ENCODE assay signal across 8 cellular contexts in the genomic region with DNA sequence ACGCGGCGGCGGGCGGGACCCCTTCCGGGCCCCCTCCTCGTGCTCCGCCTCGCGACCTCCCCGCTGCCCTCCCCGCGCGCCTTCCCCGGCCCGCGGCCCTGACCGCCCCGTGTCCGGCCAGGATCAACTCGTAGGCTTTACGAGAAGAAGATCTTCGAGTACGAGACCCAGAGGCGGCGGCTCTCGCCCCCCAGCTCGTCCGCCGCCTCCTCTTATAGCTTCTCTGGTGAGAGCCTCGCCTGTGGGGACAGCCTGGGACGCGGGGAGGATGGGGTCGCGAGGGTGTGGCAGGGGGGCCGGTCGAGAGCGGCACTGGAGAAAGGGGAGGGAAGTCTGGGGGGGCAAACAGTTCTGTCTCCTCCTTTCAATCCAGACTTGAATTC. TPM values are rescaled to one million over a fixed set of nuclear protein-coding genes. Genes with fewer than 3 reads are reported as not detected.
DNase-seq lines count a peak whose midpoint lies in the region; ATAC-seq and TF ChIP-seq lines count a peak whose summit lies in the region.

No MANE protein-coding gene starts in this region.

- H3K4me3 ChIP-seq in HAP-1 (peak overlapping the region; percentile 90), heart right ventricle (peak overlapping the region; percentile 53 to 93 (median 82)), smooth muscle cell (peak overlapping the region; percentile 80)

- 0% methylated on average over 5 to 37 of the region's 38 CpGs for WGBS in heart right ventricle, 2 donors
- 28% methylated on average over 23 of the region's 38 CpGs for whole genome bisulfite sequencing in smooth muscle cell (ENCODE audit: low lambda C conversion rate)

- no peaks in the 10 kb centered on the region for H3K9me3 ChIP-seq in HAP-1
- peaks cover 0 to 6% (median 0%) of the 10 kb centered on the region in 11 donors for H3K9me3 ChIP-seq in heart right ventricle
- no peaks in the 10 kb centered on the region for H3K9me3 ChIP-seq in smooth muscle cell (replicated peaks; ENCODE audit: low read depth)

- H3F3A ChIP-seq in smooth muscle cell (ENCODE audit: low read depth), result no peaks in the 10 kb centered on the region

- H3K27ac ChIP-seq in VCaP, result peak overlapping the region; percentile 91
- H3K27ac ChIP-seq in heart right ventricle, result peak overlapping the region; percentile 91 to 99 (median 98)
- H3K27ac ChIP-seq in smooth muscle cell (ENCODE audit: low read depth), result peak overlapping the region; percentile 97

- H3K79me2 ChIP-seq in smooth muscle cell (ENCODE audit: low read depth), result peaks cover 16% of the 10 kb centered on the region

- H4K20me1 ChIP-seq in smooth muscle cell (ENCODE audit: low read depth), result peaks cover 5% of the 10 kb centered on the region

- H2AFZ ChIP-seq in smooth muscle cell (ENCODE audit: low read depth), result no peak overlapping the region

- H3K9ac ChIP-seq in smooth muscle cell (ENCODE audit: low read depth), result peak overlapping the region; percentile 99

- peaks cover 26% of the 10 kb centered on the region for H3K4me1 ChIP-seq in HAP-1
- H3K4me1 ChIP-seq in heart right ventricle, result peaks cover 0 to 29% (median 15%) of the 10 kb centered on the region in 9 donors
- H3K4me1 ChIP-seq in smooth muscle cell (ENCODE audit: low read depth), result peaks cover 12% of the 10 kb centered on the region

- intact Hi-C loops in heart right ventricle (cut with DNase I), result no loop called here

- no peak for DNase-seq in HAP-1 (ENCODE audit: low spot score in 2 of 2)
- no peak for DNase-seq in heart right ventricle
- no peak for DNase-seq in smooth muscle cell (lab: John Stamatoyannopoulos, UW; ENCODE audit: unreplicated experiment)
- DNase-seq in GM19240 (ENCODE audit: insufficient read length, low spot score), result no peak
- no peak for DNase-seq in NCI-H1694 treated with DMSO at 0.1 percent for 48 hours (lab: John Stamatoyannopoulos, UW)
- DNase-seq in DMS114 treated with DMSO at 0.1 percent for 48 hours (lab: John Stamatoyannopoulos, UW; ENCODE audit: unreplicated experiment), result no peak

- H3K27me3 ChIP-seq in HAP-1 (ENCODE audit: low read depth), result no peaks in the 10 kb centered on the region
- H3K27me3 ChIP-seq in heart right ventricle, result no peaks in the 10 kb centered on the region
- no peaks in the 10 kb centered on the region for H3K27me3 ChIP-seq in smooth muscle cell (ENCODE audit: low read depth)

- TF ChIP-seq CTCF in VCaP (conservative IDR thresholded peaks at IDR 0.05) (no peak), heart right ventricle (IDR thresholded peaks at IDR 0.05) (no peak), smooth muscle cell (IDR thresholded peaks at IDR 0.05; ENCODE audit: borderline replicate concordance, insufficient read depth, poor library complexity, severe bottlenecking) (no peak)

- ATAC-seq in heart right ventricle (peak in 1 of 8 donors; percentile 1), HG03565 (IDR thresholded peaks at IDR 0.05; ENCODE audit: unreplicated experiment) (no peak)

- peak overlapping the region; percentile 85 for H3K4me2 ChIP-seq in smooth muscle cell

- in situ Hi-C loops in HAP-1 (cut with MboI; ENCODE audit: low sequenced_read_pairs), result loop anchor here (25.0 kb wide), 1 partner anchor 383 kb away; a partner anchor contains a TSS

- H3K36me3 ChIP-seq in HAP-1 (replicated peaks) (peaks cover 35% of the 10 kb centered on the region), heart right ventricle (peaks cover 0 to 20% (median 0%) of the 10 kb centered on the region in 9 donors), smooth muscle cell (ENCODE audit: low read depth) (no peaks in the 10 kb centered on the region)

RNA-seq across cellular contexts. Expression of a gene that starts 0.5 kb away (rescaled TPM):
- total RNA-seq in heart right ventricle, result 10 to 100 TPM; 47.8 to 74.1 (median 59.6) TPM
- polyA plus RNA-seq in heart right ventricle, result 100 to 1,000 TPM in 1 of 2 donors, 10 to 100 TPM in 1; 54.8 to 170 TPM
- 46.1 and 61.4 TPM in 2 replicates for total RNA-seq in smooth muscle cell
- polyA plus RNA-seq in smooth muscle cell, result 63.9 and 67.4 TPM in 2 replicates

RNA-seq across cellular contexts. Expression of a gene that starts 5.1 kb away (rescaled TPM):
- total RNA-seq in heart right ventricle (100 to 1,000 TPM; 139 to 288 (median 181) TPM), smooth muscle cell (807 and 860 TPM in 2 replicates)
- polyA plus RNA-seq in heart right ventricle (100 to 1,000 TPM; 368 to 442 TPM), smooth muscle cell (1,632 and 1,832 TPM in 2 replicates)

RNA-seq across cellular contexts. Expression of a gene that starts 18.6 kb away (rescaled TPM):
- total RNA-seq in heart right ventricle, result 1,000 to 10,000 TPM; 1,543 to 2,503 (median 1,867) TPM
- 1,000 to 10,000 TPM; 2,102 to 7,085 TPM for polyA plus RNA-seq in heart right ventricle
- 2,811 and 3,107 TPM in 2 replicates for total RNA-seq in smooth muscle cell
- 1,314 and 1,395 TPM in 2 replicates for polyA plus RNA-seq in smooth muscle cell

RNA-seq across cellular contexts. Expression of a gene that starts 29.5 kb away (rescaled TPM):
- total RNA-seq in heart right ventricle (10 to 100 TPM; 35.2 to 57.1 (median 46.9) TPM), smooth muscle cell (33.6 and 40.4 TPM in 2 replicates)
- polyA plus RNA-seq in heart right ventricle (10 to 100 TPM; 27.2 to 55.0 TPM), smooth muscle cell (23.0 and 30.0 TPM in 2 replicates)

RNA-seq across cellular contexts. Expression of a gene that starts 31.8 kb away (rescaled TPM):
- total RNA-seq in heart right ventricle, result 10 to 100 TPM; 28.4 to 42.6 (median 33.7) TPM
- polyA plus RNA-seq in heart right ventricle, result 100 to 1,000 TPM in 1 of 2 donors, 10 to 100 TPM in 1; 38.2 to 112 TPM
- total RNA-seq in smooth muscle cell, result 28.3 and 203 TPM in 2 replicates
- 30.2 and 32.4 TPM in 2 replicates for polyA plus RNA-seq in smooth muscle cell
